ENCODE assay signal across 8 cellular contexts in the genomic region with DNA sequence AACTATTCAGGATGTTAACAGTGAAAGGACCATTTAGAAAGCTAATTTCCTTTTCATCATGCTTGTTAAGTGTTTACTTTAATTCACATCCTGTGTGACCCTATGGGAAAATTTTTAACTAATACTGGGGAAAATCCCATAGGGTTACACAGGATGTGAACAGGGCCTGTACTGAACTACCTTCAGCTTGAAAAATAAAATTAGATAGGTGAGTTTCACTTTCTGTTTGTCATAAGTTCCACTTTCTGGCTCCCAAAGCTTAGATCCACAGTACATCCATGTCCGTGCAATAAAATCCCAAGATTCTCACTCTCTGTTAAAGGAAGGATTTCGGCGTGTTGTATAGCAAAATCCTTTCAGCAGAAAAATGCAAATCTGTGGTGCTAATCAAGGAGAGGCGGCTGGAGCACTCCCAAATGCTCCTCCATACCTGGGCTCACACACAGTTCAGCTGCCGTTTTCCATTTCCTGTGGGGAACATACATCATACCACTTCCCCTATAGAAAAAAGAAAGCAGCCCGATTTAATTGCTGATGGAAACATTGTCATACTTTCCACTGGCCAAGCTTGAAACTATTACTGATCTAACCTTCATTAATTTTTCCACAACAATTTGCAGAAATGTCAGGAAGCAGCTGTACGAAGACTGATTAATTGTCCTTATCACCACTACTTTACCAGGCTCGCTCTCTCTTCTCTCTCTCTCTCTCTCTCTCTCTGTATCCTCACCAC.
A peak's percentile ranks its signal among the peaks of the same experiment; 100 is the strongest.
DNase-seq lines count a peak whose midpoint lies in the region; ATAC-seq lines count a peak whose summit lies in the region.

No MANE protein-coding gene starts in this region.

- H3K4me1 ChIP-seq in HAP-1: no peaks in the 10 kb centered on the region

- no peaks in the 10 kb centered on the region for H3K9me3 ChIP-seq in T-helper 17 cell (ENCODE audit: control insufficient read depth, low read length, poor library complexity, severe bottlenecking)
- H3K9me3 ChIP-seq in HAP-1: no peaks in the 10 kb centered on the region

- peaks cover 55% of the 10 kb centered on the region for H3K4me1 Mint-ChIP-seq in T-helper 17 cell
- peaks cover 36 to 88% (median 80%) of the 10 kb centered on the region in 4 donors for H3K4me1 Mint-ChIP-seq in naive thymus-derived CD8-positive, alpha-beta T cell

- no peaks in the 10 kb centered on the region for H3K36me3 ChIP-seq in HAP-1 (replicated peaks)

- H3K27ac Mint-ChIP-seq in T-helper 17 cell: peak overlapping the region; percentile 99
- peak overlapping the region; percentile 84 to 98 (median 95) for H3K27ac Mint-ChIP-seq in naive thymus-derived CD8-positive, alpha-beta T cell

- H3K27me3 Mint-ChIP-seq in T-helper 17 cell: no peaks in the 10 kb centered on the region
- no peaks in the 10 kb centered on the region for H3K27me3 Mint-ChIP-seq in naive thymus-derived CD8-positive, alpha-beta T cell

- ATAC-seq in GM19324 (IDR thresholded peaks at IDR 0.05; ENCODE audit: low FRiP score, unreplicated experiment) (peak; percentile 55), HG03378 (IDR thresholded peaks at IDR 0.05; ENCODE audit: unreplicated experiment) (peak; percentile 59), T-helper 17 cell (peak; percentile 77)
- peak; percentile 52 to 74 for ATAC-seq in naive thymus-derived CD8-positive, alpha-beta T cell

- DNase-seq in CD1c-positive myeloid dendritic cell (ENCODE audit: extremely low spot score) (peak; percentile 42), T-helper 17 cell (peak in 1 of 3 donors; percentile 19), dermis blood vessel endothelial cell (peak; percentile 94), HAP-1 (ENCODE audit: low spot score in 2 of 2) (no peak), HuH-7.5 (ENCODE audit: low spot score) (no peak)
- peak in 5 of 10 donors; percentile 17 to 45 (median 30) for DNase-seq in naive thymus-derived CD8-positive, alpha-beta T cell

- POLR2A ChIA-PET in naive thymus-derived CD8-positive, alpha-beta T cell (lab: Charles Lee): interaction anchor here (0.7 to 2.4 kb wide), 14 partner anchors 9 to 208 kb away, joined by 3 to 16 read pairs (median 4); no protein-coding TSS in a partner anchor

- peak overlapping the region; percentile 92 for H3K4me3 Mint-ChIP-seq in T-helper 17 cell
- H3K4me3 Mint-ChIP-seq in naive thymus-derived CD8-positive, alpha-beta T cell: peak overlapping the region; percentile 81 to 90 (median 88)

- H3K4me3 ChIP-seq in HAP-1: no peak overlapping the region

- no peaks in the 10 kb centered on the region for H3K27me3 ChIP-seq in HAP-1 (ENCODE audit: low read depth)

- peaks cover 0 to 3% (median 0%) of the 10 kb centered on the region in 9 donors for H3K9me3 Mint-ChIP-seq in naive thymus-derived CD8-positive, alpha-beta T cell

- peaks cover 6% of the 10 kb centered on the region for H3K36me3 Mint-ChIP-seq in T-helper 17 cell (ENCODE audit: low read depth)
- peaks cover 0 to 22% (median 13%) of the 10 kb centered on the region in 3 donors for H3K36me3 Mint-ChIP-seq in naive thymus-derived CD8-positive, alpha-beta T cell

- in situ Hi-C loops in HAP-1 (cut with MboI; ENCODE audit: low sequenced_read_pairs): no loop called here

Comparison
In these comparisons a context has a peak if more than half of its experiments do, and no peak if none do; other contexts are left out.
1. DNase-seq: peak in CD1c-positive myeloid dendritic cell (single experiment) and dermis blood vessel endothelial cell (single experiment); none in HAP-1 (0 of 2) and HuH-7.5 (single experiment).
2. Peak in every context shown above with its lines, with median percentiles within 50 percentile points of each other: ATAC-seq.